Comparison of ENCODE assay signal across 5 cellular contexts in the genomic region with DNA sequence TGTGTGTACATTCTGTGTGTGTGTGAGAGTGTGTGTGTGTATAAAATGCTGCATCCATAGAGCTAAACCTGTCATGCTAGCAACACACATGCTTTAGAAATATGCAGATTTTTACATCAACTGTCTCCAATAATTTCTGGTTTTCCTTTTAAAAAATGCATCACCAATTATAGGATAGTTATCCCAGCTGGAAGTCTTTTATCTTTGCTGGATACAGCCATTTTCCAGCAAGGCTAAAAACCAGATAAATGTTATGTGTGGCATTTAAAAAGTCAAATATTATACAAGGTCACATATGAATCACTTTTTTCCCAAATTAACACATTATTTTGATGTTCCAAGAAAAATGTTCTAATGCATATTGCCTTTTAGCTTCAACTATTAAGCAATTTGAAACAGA.
"Had no signal": no experiment of that assay in that cellular context is flagged by ENCODE, and none has a peak within 500 bp of the region (broad histone marks: within the 10 kb centered on the region; RNA-seq: fewer than 3 reads in every experiment).

No MANE protein-coding gene starts in this region.

- H3K4me3 Mint-ChIP-seq: IgD-negative memory B cell had no signal

- H3K4me1 Mint-ChIP-seq: IgD-negative memory B cell had no signal

- H3K27me3 Mint-ChIP-seq: IgD-negative memory B cell had no signal

- H3K4me3 ChIP-seq: K562 had no signal

- H3K27ac ChIP-seq: HL-60 had no signal

- DNase-seq: IMR-90, KBM-7 had no signal

- H3K27ac Mint-ChIP-seq: IgD-negative memory B cell had no signal
